ENCODE assay signal across 15 cellular contexts in genomic region chr11:14529933-14530332, GRCh38.
"Had no signal": no experiment of that assay in that cellular context is flagged by ENCODE, and none has a peak within 500 bp of the region (broad histone marks: within the 10 kb centered on the region; RNA-seq: fewer than 3 reads in every experiment).

No MANE protein-coding gene starts in this region.

- H3K27me3 Mint-ChIP-seq: activated CD4-positive, alpha-beta T cell treated with anti-CD3 and anti-CD28 coated beads, Interleukin-2, amount 10 ng/mL, durations not matched to agents 7 days and 5 days; activated naive CD4-positive, alpha-beta T cell treated with anti-CD3 and anti-CD28 coated beads, Interleukin-2, amount 10 ng/mL, durations not matched to agents 7 days and 5 days; stimulated activated naive CD8-positive, alpha-beta T cell treated with anti-CD3 and anti-CD28 coated beads, Interleukin-15, Interleukin-2, amounts not matched to agents 100 ng/mL and 50 ng/mL, for 24 hours had no signal

- H3K9me3 Mint-ChIP-seq: activated CD4-positive, alpha-beta T cell treated with anti-CD3 and anti-CD28 coated beads, Interleukin-2, amount 10 ng/mL, durations not matched to agents 7 days and 5 days; activated naive CD4-positive, alpha-beta T cell treated with anti-CD3 and anti-CD28 coated beads, Interleukin-2, amount 10 ng/mL, durations not matched to agents 7 days and 5 days; activated T-helper 2 cell treated with anti-CD3 and anti-CD28 coated beads, Interferon-gamma antibody, Interleukin-2, Interleukin-4, amounts not matched to agents 10 μg/mL and 5 μg/mL and 100 μg/mL, durations not matched to agents 14 hours and 24 hours and 36 hours; natural killer cell; stimulated activated naive CD8-positive, alpha-beta T cell treated with anti-CD3 and anti-CD28 coated beads, Interleukin-15, Interleukin-2, amounts not matched to agents 100 ng/mL and 50 ng/mL, for 24 hours had no signal

- H3K36me3 Mint-ChIP-seq: natural killer cell, WTC11 had no signal

- DNase-seq: activated CD4-positive, alpha-beta T cell treated with anti-CD3 and anti-CD28 coated beads, Interleukin-2, amount 10 ng/mL, durations not matched to agents 7 days and 5 days; activated naive CD4-positive, alpha-beta T cell treated with anti-CD3 and anti-CD28 coated beads, Interleukin-2, amount 10 ng/mL, durations not matched to agents 7 days and 5 days; central memory CD4-positive, alpha-beta T cell; effector memory CD4-positive, alpha-beta T cell; hippocampal formation; left colon; mammary epithelial cell; natural killer cell; occipital lobe; stimulated activated CD4-positive, alpha-beta T cell treated with anti-CD3 and anti-CD28 coated beads, Interleukin-15, amount 100 ng/mL, for 24 hours; stimulated activated CD4-positive, alpha-beta T cell treated with anti-CD3 and anti-CD28 coated beads, Interleukin-4, amount 100 ng/mL, for 24 hours had no signal

- ATAC-seq: left colon, natural killer cell, WTC11 had no signal

- H3K4me1 Mint-ChIP-seq: activated CD4-positive, alpha-beta T cell treated with anti-CD3 and anti-CD28 coated beads, Interleukin-2, amount 10 ng/mL, durations not matched to agents 7 days and 5 days; activated naive CD4-positive, alpha-beta T cell treated with anti-CD3 and anti-CD28 coated beads, Interleukin-2, amount 10 ng/mL, durations not matched to agents 7 days and 5 days; natural killer cell had no signal

- H3K27ac ChIP-seq: epithelial cell of prostate had no signal

- H3K4me3 Mint-ChIP-seq: activated CD4-positive, alpha-beta T cell treated with anti-CD3 and anti-CD28 coated beads, Interleukin-2, amount 10 ng/mL, durations not matched to agents 7 days and 5 days; activated naive CD4-positive, alpha-beta T cell treated with anti-CD3 and anti-CD28 coated beads, Interleukin-2, amount 10 ng/mL, durations not matched to agents 7 days and 5 days; natural killer cell; stimulated activated naive CD8-positive, alpha-beta T cell treated with anti-CD3 and anti-CD28 coated beads, Interleukin-15, Interleukin-2, amounts not matched to agents 100 ng/mL and 50 ng/mL, for 24 hours; WTC11 had no signal

- H3K27ac Mint-ChIP-seq: activated CD4-positive, alpha-beta T cell treated with anti-CD3 and anti-CD28 coated beads, Interleukin-2, amount 10 ng/mL, durations not matched to agents 7 days and 5 days; activated naive CD4-positive, alpha-beta T cell treated with anti-CD3 and anti-CD28 coated beads, Interleukin-2, amount 10 ng/mL, durations not matched to agents 7 days and 5 days; activated T-helper 2 cell treated with anti-CD3 and anti-CD28 coated beads, Interferon-gamma antibody, Interleukin-2, Interleukin-4, amounts not matched to agents 10 μg/mL and 5 μg/mL and 100 μg/mL, durations not matched to agents 14 hours and 24 hours and 36 hours; natural killer cell; stimulated activated naive CD8-positive, alpha-beta T cell treated with anti-CD3 and anti-CD28 coated beads, Interleukin-15, Interleukin-2, amounts not matched to agents 100 ng/mL and 50 ng/mL, for 24 hours; WTC11 had no signal
